Comparison of ENCODE assay signal across 15 cellular contexts in the genomic region with DNA sequence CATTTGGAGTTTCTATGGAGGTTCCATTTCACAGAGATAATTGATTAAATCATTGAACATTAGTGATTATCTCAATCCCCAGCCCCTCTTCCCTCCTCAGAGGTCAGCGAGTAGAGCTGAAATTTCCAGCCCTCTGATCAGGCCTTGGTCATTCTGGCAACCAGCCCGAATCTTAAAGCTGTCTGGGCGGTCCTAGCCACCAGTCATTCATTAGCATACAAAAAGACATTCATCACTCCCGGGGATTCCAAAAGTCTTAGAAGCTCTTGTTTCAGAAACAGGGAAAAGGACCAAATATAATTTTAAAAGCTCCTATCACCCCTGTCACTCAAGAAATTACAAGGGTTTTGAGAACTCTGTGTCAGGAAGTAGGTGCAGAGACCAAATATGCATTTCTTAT. TPM values are rescaled to one million over a fixed set of nuclear protein-coding genes. Genes with fewer than 3 reads are reported as not detected.
DNase-seq lines count a peak whose midpoint lies in the region; ATAC-seq and TF ChIP-seq lines count a peak whose summit lies in the region.
"Had no signal": no experiment of that assay in that cellular context is flagged by ENCODE, and none has a peak within 500 bp of the region (broad histone marks: within the 10 kb centered on the region; RNA-seq: fewer than 3 reads in every experiment).

No MANE protein-coding gene starts in this region.

- no peaks in the 10 kb centered on the region for H3K9me3 Mint-ChIP-seq in HFFc6
- peaks cover 4% of the 10 kb centered on the region for H3K9me3 Mint-ChIP-seq in T-helper 2 cell treated with Interferon-gamma antibody and Interleukin-4, amounts not matched to agents 5 μg/mL and 100 μg/mL, for 36 hours
- H3K9me3 Mint-ChIP-seq: activated CD4-positive, alpha-beta memory T cell treated with anti-CD3 and anti-CD28 coated beads, Interleukin-2, amount 10 ng/mL, durations not matched to agents 7 days and 5 days; brain had no signal

- DNase-seq in HFFc6 = no peak
- DNase-seq in fibroblast of peridontal ligament (ENCODE audit: extremely low read depth) = peak; percentile 33
- peak; percentile 74 for DNase-seq in pons (ENCODE audit: low spot score)
- DNase-seq in NCI-H1092 (lab: John Stamatoyannopoulos, UW) = no peak
- no peak for DNase-seq in stimulated activated naive CD4-positive, alpha-beta T cell (lab: John Stamatoyannopoulos, UW)
- DNase-seq in T-helper 2 cell treated with Interferon-gamma antibody and Interleukin-4, amounts not matched to agents 5 μg/mL and 100 μg/mL, for 36 hours (ENCODE audit: low spot score) = no peak
- DNase-seq: activated CD4-positive, alpha-beta memory T cell treated with anti-CD3 and anti-CD28 coated beads, Interleukin-2, amount 10 ng/mL, durations not matched to agents 7 days and 5 days; activated gamma-delta T cell; left ventricle myocardium superior; NCI-H345; Peyer's patch; spleen had no signal

- no peak overlapping the region for H3K4me3 Mint-ChIP-seq in HFFc6
- no peak overlapping the region for H3K4me3 Mint-ChIP-seq in T-helper 2 cell treated with Interferon-gamma antibody and Interleukin-4, amounts not matched to agents 5 μg/mL and 100 μg/mL, for 36 hours
- H3K4me3 Mint-ChIP-seq: activated CD4-positive, alpha-beta memory T cell treated with anti-CD3 and anti-CD28 coated beads, Interleukin-2, amount 10 ng/mL, durations not matched to agents 7 days and 5 days; brain had no signal

- no peak for TF ChIP-seq CTCF in HFFc6 (IDR thresholded peaks at IDR 0.05)

- H3K27ac Mint-ChIP-seq in HFFc6 = peak overlapping the region; percentile 49; the same call in 1 of the 2 replicates
- no peak overlapping the region for H3K27ac Mint-ChIP-seq in T-helper 2 cell treated with Interferon-gamma antibody and Interleukin-4, amounts not matched to agents 5 μg/mL and 100 μg/mL, for 36 hours
- H3K27ac Mint-ChIP-seq: activated CD4-positive, alpha-beta memory T cell treated with anti-CD3 and anti-CD28 coated beads, Interleukin-2, amount 10 ng/mL, durations not matched to agents 7 days and 5 days had no signal

- peaks cover 56% of the 10 kb centered on the region for H3K4me1 Mint-ChIP-seq in HFFc6 (ENCODE audit: low read depth)
- H3K4me1 Mint-ChIP-seq in T-helper 2 cell treated with Interferon-gamma antibody and Interleukin-4, amounts not matched to agents 5 μg/mL and 100 μg/mL, for 36 hours (ENCODE audit: low read depth) = no peaks in the 10 kb centered on the region
- H3K4me1 Mint-ChIP-seq: activated CD4-positive, alpha-beta memory T cell treated with anti-CD3 and anti-CD28 coated beads, Interleukin-2, amount 10 ng/mL, durations not matched to agents 7 days and 5 days had no signal

- no peaks in the 10 kb centered on the region for H3K27me3 Mint-ChIP-seq in HFFc6 (ENCODE audit: insufficient read depth)
- no peaks in the 10 kb centered on the region for H3K27me3 Mint-ChIP-seq in T-helper 2 cell treated with Interferon-gamma antibody and Interleukin-4, amounts not matched to agents 5 μg/mL and 100 μg/mL, for 36 hours (ENCODE audit: low read depth)
- H3K27me3 Mint-ChIP-seq: activated CD4-positive, alpha-beta memory T cell treated with anti-CD3 and anti-CD28 coated beads, Interleukin-2, amount 10 ng/mL, durations not matched to agents 7 days and 5 days; brain had no signal

- no peaks in the 10 kb centered on the region for H3K36me3 Mint-ChIP-seq in HFFc6 (ENCODE audit: low read depth)
- H3K36me3 Mint-ChIP-seq in T-helper 2 cell treated with Interferon-gamma antibody and Interleukin-4, amounts not matched to agents 5 μg/mL and 100 μg/mL, for 36 hours (ENCODE audit: low read depth) = no peaks in the 10 kb centered on the region
- H3K36me3 Mint-ChIP-seq: brain had no signal

- 0 out of 3 replicates have a peak, but pooled peaks have one; percentile 44 for ATAC-seq in SK-N-SH treated with all-trans-retinoic acid at 6 μM for 48 hours
- ATAC-seq in HG03095 (IDR thresholded peaks at IDR 0.05; ENCODE audit: unreplicated experiment) = no peak
- ATAC-seq: left ventricle myocardium superior had no signal

TF ChIP-seq in SK-N-SH treated with all-trans-retinoic acid at 6 μM for 48 hours, 23 proteins besides CTCF, POLR2A, EP300 and RAD21:
- no peak for TF ChIP-seq ZC3H10 (CRISPR knock-in tag; IDR thresholded peaks at IDR 0.05)
- no peak for TF ChIP-seq TOX (CRISPR knock-in tag; IDR thresholded peaks at IDR 0.05; ENCODE audit: borderline replicate concordance)
- no peak for TF ChIP-seq ZNF8 (CRISPR knock-in tag; IDR thresholded peaks at IDR 0.05)
- TF ChIP-seq ESRRG (CRISPR knock-in tag; IDR thresholded peaks at IDR 0.05) = no peak
- no peak for TF ChIP-seq ZFP3 (CRISPR knock-in tag; IDR thresholded peaks at IDR 0.05)
- no peak for TF ChIP-seq CREB5 (CRISPR knock-in tag; IDR thresholded peaks at IDR 0.05; ENCODE audit: low read depth)
- TF ChIP-seq ARNTL (CRISPR knock-in tag; IDR thresholded peaks at IDR 0.05; ENCODE audit: borderline replicate concordance, low read depth) = no peak
- TF ChIP-seq PPARA (CRISPR knock-in tag; IDR thresholded peaks at IDR 0.05; ENCODE audit: borderline replicate concordance) = no peak
- no peak for TF ChIP-seq GLIS3 (CRISPR knock-in tag; IDR thresholded peaks at IDR 0.05)
- TF ChIP-seq CSDC2 (CRISPR knock-in tag; IDR thresholded peaks at IDR 0.05) = no peak
- TF ChIP-seq TSHZ2 (CRISPR knock-in tag; IDR thresholded peaks at IDR 0.05) = no peak
- no peak for TF ChIP-seq RARB (CRISPR knock-in tag; IDR thresholded peaks at IDR 0.05)
- no peak for TF ChIP-seq ZNF565 (CRISPR knock-in tag; conservative IDR thresholded peaks at IDR 0.05; ENCODE audit: low read depth)
- TF ChIP-seq ZFP30 (CRISPR knock-in tag; IDR thresholded peaks at IDR 0.05) = no peak
- TF ChIP-seq SNAI2 (CRISPR knock-in tag; IDR thresholded peaks at IDR 0.05) = no peak

RNA-seq across cellular contexts. Expression of gene ZNF474, which starts 41.3 kb away (rescaled TPM):
- under 1 TPM in 5 of 6 experiments, not detected in 1; 0.10 to 0.28 (median 0.16) TPM for total RNA-seq in HFFc6 (2021; fragmentation: NEBNext Ultra II Directional; extraction: Animal tissue kit (Norgen Biotek cat#: 25700))
- total RNA-seq: activated CD4-positive, alpha-beta memory T cell treated with anti-CD3 and anti-CD28 coated beads, Interleukin-2, amount 10 ng/mL, durations not matched to agents 7 days and 5 days; left ventricle myocardium superior had no signal

Comparison
In these comparisons a context has a peak if more than half of its experiments do, and no peak if none do; other contexts are left out.
1. DNase-seq: peak in fibroblast of peridontal ligament (single experiment) and pons (single experiment); none in HFFc6 (single experiment), NCI-H1092 (single experiment), stimulated activated naive CD4-positive, alpha-beta T cell (0 of 6) and T-helper 2 cell treated with Interferon-gamma antibody and Interleukin-4, amounts not matched to agents 5 μg/mL and 100 μg/mL, for 36 hours (single experiment).